13 cellular contexts compared by ENCODE assay signal in genomic region chr17:351436-351713, GRCh38. TPM values are rescaled to one million over a fixed set of nuclear protein-coding genes. Genes with fewer than 3 reads are reported as not detected.
A peak's percentile ranks its signal among the peaks of the same experiment; 100 is the strongest.
DNase-seq lines count a peak whose midpoint lies in the region; ATAC-seq, FAIRE-seq and TF ChIP-seq lines count a peak whose summit lies in the region.
"Had no signal": no experiment of that assay in that cellular context is flagged by ENCODE, and none has a peak within 500 bp of the region (broad histone marks: within the 10 kb centered on the region; RNA-seq: fewer than 3 reads in every experiment).

No MANE protein-coding gene starts in this region.

- H3K4me1 Mint-ChIP-seq in GM23338 (peaks cover 23% of the 10 kb centered on the region), brain (peaks cover 51% of the 10 kb centered on the region)
- H3K4me1 Mint-ChIP-seq: central memory CD8-positive, alpha-beta T cell had no signal

- H3K4me1 ChIP-seq in GM23338 (ENCODE audit: insufficient read depth), result no peaks in the 10 kb centered on the region; the same call in 1 of the 2 replicates
- H3K4me1 ChIP-seq in HepG2 (ENCODE audit: insufficient read depth, low read length), result peaks cover 74% of the 10 kb centered on the region
- H3K4me1 ChIP-seq in gastrocnemius medialis, result peaks cover 35 to 36% of the 10 kb centered on the region in 2 donors

- intact Hi-C loops in HepG2 (cut with micrococcal nuclease; ENCODE audit: unreplicated experiment) (no loop called here), gastrocnemius medialis (cut with DNase I; ENCODE audit: low total_unique reads) (no loop called here)

- no peaks in the 10 kb centered on the region for H3K9me3 ChIP-seq in HepG2 (ENCODE audit: low read length)
- no peaks in the 10 kb centered on the region for H3K9me3 ChIP-seq in gastrocnemius medialis

- no peak for FAIRE-seq in HepG2 (lab: Jason Lieb, UNC)

- H3F3A ChIP-seq in GM23338 (replicated peaks; ENCODE audit: low read depth), result 0 out of 2 replicates have a peak, but pooled peaks cover 4% of the 10 kb centered on the region

- in situ Hi-C loops in HepG2 (cut with HindIII; ENCODE audit: extremely low pct_ligation_motif_present, low pct_unique_long_range_greater_than_20kb) (no loop called here), gastrocnemius medialis (cut with MboI; ENCODE audit: low sequenced_read_pairs in 4 of 4) (no loop called here)

- no peak for TF ChIP-seq RAD21 in HepG2 (CRISPR knock-in tag; IDR thresholded peaks at IDR 0.05)

- no peak for TF ChIP-seq POLR2A in HepG2 (IDR thresholded peaks at IDR 0.05; ENCODE audit: insufficient read depth in 1 of 2, low read depth in 2 of 2, low read length in 2 of 2)
- no peak for TF ChIP-seq POLR2A in gastrocnemius medialis (IDR thresholded peaks at IDR 0.05)

- peaks cover 15% of the 10 kb centered on the region for H3K9me3 Mint-ChIP-seq in GM23338
- peaks cover 0 to 2% (median 1%) of the 10 kb centered on the region in 5 experiments for H3K9me3 Mint-ChIP-seq in brain
- H3K9me3 Mint-ChIP-seq: CD4-positive, alpha-beta T cell; central memory CD8-positive, alpha-beta T cell had no signal

- H3K27me3 ChIP-seq in GM23338 (ENCODE audit: insufficient read depth) (no peaks in the 10 kb centered on the region), HepG2 (ENCODE audit: control insufficient read depth in 1 of 2, insufficient read depth in 2 of 2, low read length in 2 of 2) (no peaks in the 10 kb centered on the region), gastrocnemius medialis (no peaks in the 10 kb centered on the region)

- H3K4me2 ChIP-seq in GM23338 (no peak overlapping the region), HepG2 (ENCODE audit: low read depth, low read length) (peak overlapping the region; percentile 89)

- POLR2A ChIA-PET in HepG2 (lab: Yijun Ruan, JAX), result interaction anchor here (4.2 kb wide), 1 partner anchor 12 kb away, joined by 59 read pairs; no protein-coding TSS in a partner anchor

- H3K9ac ChIP-seq in HepG2 (ENCODE audit: insufficient read depth, low read depth, low read length), result peak overlapping the region; percentile 88; the same call in 1 of the 2 replicates

- H3K9me2 ChIP-seq in GM23338 (ENCODE audit: insufficient read depth), result no peaks in the 10 kb centered on the region

- H3K27me3 Mint-ChIP-seq in GM23338 (ENCODE audit: insufficient read depth, low read depth, poor library complexity), result peaks cover 4% of the 10 kb centered on the region
- peaks cover 4% of the 10 kb centered on the region for H3K27me3 Mint-ChIP-seq in brain
- H3K27me3 Mint-ChIP-seq: CD4-positive, alpha-beta T cell; central memory CD8-positive, alpha-beta T cell had no signal

- H2AFZ ChIP-seq in GM23338 (no peak overlapping the region), HepG2 (ENCODE audit: low read length) (no peak overlapping the region)

- TF ChIP-seq CTCF in GM23338 (conservative IDR thresholded peaks at IDR 0.05; ENCODE audit: low read depth in 2 of 2) (no peak), brain (conservative IDR thresholded peaks at IDR 0.05) (no peak), HepG2 (CRISPR knock-in tag; IDR thresholded peaks at IDR 0.05) (no peak), gastrocnemius medialis (IDR thresholded peaks at IDR 0.05 in 4 of 5, conservative IDR thresholded peaks at IDR 0.05 in 1 of 5) (no peak)

- no peaks in the 10 kb centered on the region for H3K36me3 ChIP-seq in GM23338 (ENCODE audit: insufficient read depth)
- H3K36me3 ChIP-seq in HepG2 (replicated peaks in 1 of 2; ENCODE audit: control insufficient read depth in 1 of 2, insufficient read depth in 2 of 2, low read length in 2 of 2), result no peaks in the 10 kb centered on the region; a peak in 2 of 5 replicates
- no peaks in the 10 kb centered on the region for H3K36me3 ChIP-seq in gastrocnemius medialis

- TF ChIP-seq EP300 in HepG2 (IDR thresholded peaks at IDR 0.05; ENCODE audit: low read depth in 2 of 2, low read length in 2 of 2), result no peak
- TF ChIP-seq EP300 in HepG2 (CRISPR knock-in tag; IDR thresholded peaks at IDR 0.05; ENCODE audit: borderline replicate concordance), result no peak

- CTCF ChIA-PET in HepG2 (lab: Yijun Ruan, JAX; ENCODE audit: low intra/inter-chr PET ratio, low total read pairs), result no interaction called here

- H3K27ac ChIP-seq in GM23338 (ENCODE audit: low read depth), result no peak overlapping the region
- peak overlapping the region; percentile 98 for H3K27ac ChIP-seq in HepG2 (ENCODE audit: extremely low read length, insufficient read depth, low read length)
- peak overlapping the region; percentile 80 to 86 (median 82) for H3K27ac ChIP-seq in gastrocnemius medialis

- H3K36me3 Mint-ChIP-seq in GM23338 (ENCODE audit: low read depth), result peaks cover 10% of the 10 kb centered on the region
- no peaks in the 10 kb centered on the region for H3K36me3 Mint-ChIP-seq in brain

- 69% methylated on average over 6 of the region's 6 CpGs for WGBS in HepG2 (ENCODE audit: low lambda C conversion rate)

- H3K27ac Mint-ChIP-seq in GM23338 (0 out of 2 replicates have a peak overlapping the region, but pooled peaks have one; percentile 12), brain (peak overlapping the region in 4 of 5 experiments; percentile 20 to 76 (median 44))
- H3K27ac Mint-ChIP-seq: CD4-positive, alpha-beta T cell had no signal

- H3K4me3 ChIP-seq in GM23338 (no peak overlapping the region), HepG2 (replicated peaks in 1 of 3; ENCODE audit: insufficient read depth in 1 of 3, low read depth in 2 of 3, low read length in 3 of 3) (peak overlapping the region in 1 of 3 experiments; percentile 11; a peak in 1 of 6 replicates), gastrocnemius medialis (no peak overlapping the region)

- DNase-seq in GM23338 (ENCODE audit: low spot score) (no peak), HepG2 (ENCODE audit: low spot score) (no peak), gastrocnemius medialis (no peak), RPMI8226 (no peak), SW 1271 (lab: John Stamatoyannopoulos, UW) (no peak)
- DNase-seq in stimulated activated CD4-positive, alpha-beta T cell treated with anti-CD3 and anti-CD28 coated beads, Interleukin-2, amount 100 ng/mL, for 48 hours, result no peak
- DNase-seq in effector CD8-positive, alpha-beta T cell (lab: John Stamatoyannopoulos, UW), result no peak
- DNase-seq: CD4-positive, alpha-beta T cell; NCI-H1694; stimulated activated CD4-positive, alpha-beta T cell treated with anti-CD3 and anti-CD28 coated beads, Interleukin-2, amount 100 ng/mL, for 24 hours; stimulated activated naive CD4-positive, alpha-beta T cell treated with Interleukin-2 at 50 U/mL for 16 hours had no signal

- ATAC-seq in GM23338 (no peak), HepG2 (no peak), gastrocnemius medialis (no peak)

- no peaks in the 10 kb centered on the region for H3K79me2 ChIP-seq in GM23338 (replicated peaks; ENCODE audit: insufficient read depth)
- H3K79me2 ChIP-seq in HepG2 (ENCODE audit: insufficient read depth, low read length), result peaks cover 51% of the 10 kb centered on the region

- BruUV-seq in HepG2 (replicated peaks; lab: Mats Ljungman, UMichigan), result no TSS peak

- H4K20me1 ChIP-seq in GM23338 (replicated peaks; ENCODE audit: insufficient read depth) (no peaks in the 10 kb centered on the region), HepG2 (ENCODE audit: insufficient read depth, low read length) (no peaks in the 10 kb centered on the region)

- H3K4me3 Mint-ChIP-seq in GM23338 (no peak overlapping the region), brain (no peak overlapping the region)
- H3K4me3 Mint-ChIP-seq: CD4-positive, alpha-beta T cell; central memory CD8-positive, alpha-beta T cell had no signal

TF ChIP-seq in GM23338, 12 proteins besides CTCF, POLR2A, EP300 and RAD21 (continues in another document):
- TF ChIP-seq CREB1 (CRISPR knock-in tag; IDR thresholded peaks at IDR 0.05; ENCODE audit: low read depth), result no peak
- TF ChIP-seq ZNF331 (CRISPR knock-in tag; IDR thresholded peaks at IDR 0.05; ENCODE audit: low read depth), result no peak

TF ChIP-seq in HepG2, 621 proteins besides CTCF, POLR2A, EP300 and RAD21:
- TF ChIP-seq ZFP37 (CRISPR knock-in tag; IDR thresholded peaks at IDR 0.05; ENCODE audit: borderline replicate concordance), result no peak
- TF ChIP-seq, protein P1, sequence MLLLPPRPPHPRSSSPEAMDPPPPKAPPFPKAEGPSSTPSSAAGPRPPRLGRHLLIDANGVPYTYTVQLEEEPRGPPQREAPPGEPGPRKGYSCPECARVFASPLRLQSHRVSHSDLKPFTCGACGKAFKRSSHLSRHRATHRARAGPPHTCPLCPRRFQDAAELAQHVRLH (CRISPR knock-in tag; IDR thresholded peaks at IDR 0.05; ENCODE audit: borderline replicate concordance, low read depth), result 0 out of 2 replicates have a peak, but pooled peaks have one; percentile 1
- 0 out of 2 replicates have a peak, but pooled peaks have one; percentile 25 for TF ChIP-seq POLR2AphosphoS5 (IDR thresholded peaks at IDR 0.05; ENCODE audit: low read depth, low read length)
TF ChIP-seq in HepG2: peak in this region for 2.

RNA-seq across cellular contexts. Expression of gene RPH3AL, which starts 1.2 kb away (rescaled TPM):
- 3.5 and 6.3 TPM in 2 replicates for total RNA-seq in GM23338 (2014; rRNA removed; shearing (Covaris generic))
- 2.7 and 3.5 TPM in 2 replicates for polyA plus RNA-seq in GM23338 (2016; fragmentation: Nextera tagmentation; extraction: Ambion mirVana)
- polyA plus RNA-seq in brain (ENCODE audit: insufficient read depth, low read depth, low replicate concordance), result 2.7 TPM
- total RNA-seq in HepG2 (2016; rRNA removed; fragmentation: Illumina TruSeq; extraction: Trizol), result 6.7 and 7.8 TPM in 2 replicates
- 10.8 and 13.9 TPM in 2 replicates for total RNA-seq in HepG2 (2016; cell fraction: cytosol; rRNA removed; fragmentation: Illumina TruSeq; extraction: Trizol; ENCODE audit: low read depth)
- 8.0 and 8.6 TPM in 2 replicates for total RNA-seq in HepG2 (2016; cell fraction: insoluble cytoplasmic fraction; rRNA removed; fragmentation: Illumina TruSeq; extraction: Trizol)
- 12.1 and 13.4 TPM in 2 replicates for total RNA-seq in HepG2 (2016; cell fraction: membrane; rRNA removed; fragmentation: Illumina TruSeq; extraction: Trizol)
- 6.4 and 8.4 TPM in 2 replicates for total RNA-seq in HepG2 (2016; cell fraction: nucleus; rRNA removed; fragmentation: Illumina TruSeq; extraction: Trizol)
- polyA plus RNA-seq in HepG2 (2011; rRNA removed), result 16.4 and 20.7 TPM in 2 replicates
- polyA plus RNA-seq in HepG2 (2011; cell fraction: cytosol; rRNA removed), result 14.3 and 17.0 TPM in 2 replicates
- 21.3 and 26.7 TPM in 2 replicates for polyA plus RNA-seq in HepG2 (2011; cell fraction: nucleus; rRNA removed)
- 11.7 and 14.0 TPM in 2 replicates for polyA plus RNA-seq in HepG2 (2012)
- 4.1 and 4.3 TPM in 2 replicates for polyA plus RNA-seq in HepG2 (2016; cell fraction: cytosol; fragmentation: Illumina TruSeq; extraction: Trizol; ENCODE audit: low read depth)
- polyA plus RNA-seq in HepG2 (2016; cell fraction: insoluble cytoplasmic fraction; fragmentation: Illumina TruSeq; extraction: Trizol; ENCODE audit: low read depth), result 6.7 and 7.3 TPM in 2 replicates
- polyA plus RNA-seq in HepG2 (2016; cell fraction: membrane; fragmentation: Illumina TruSeq; extraction: Trizol; ENCODE audit: low read depth), result 9.3 and 12.3 TPM in 2 replicates
- polyA plus RNA-seq in HepG2 (2016; cell fraction: nucleus; fragmentation: Illumina TruSeq; extraction: Trizol; ENCODE audit: insufficient read depth, low read depth), result 8.0 and 9.6 TPM in 2 replicates
- polyA minus RNA-seq in HepG2 (2011; rRNA and poly(A)+ RNA removed; ENCODE audit: low replicate concordance), result 4.7 and 30.0 TPM in 2 replicates
- 12.5 TPM in 2 replicates for polyA minus RNA-seq in HepG2 (2011; cell fraction: cytosol; rRNA and poly(A)+ RNA removed)
- polyA minus RNA-seq in HepG2 (2011; cell fraction: nucleus; rRNA and poly(A)+ RNA removed), result 29.4 and 31.1 TPM in 2 replicates
- total RNA-seq in gastrocnemius medialis, result 10 to 100 TPM in 2 of 4 donors, 1 to 10 TPM in 2; 6.3 to 14.4 (median 10.8) TPM
